Comparison of ENCODE assay signal across 2 cellular contexts in genomic region chr6:148578837-148579236, GRCh38.
TF ChIP-seq lines count a peak whose summit lies in the region.

No MANE protein-coding gene starts in this region.

TF ChIP-seq in GM23338, 12 proteins besides CTCF, POLR2A, EP300 and RAD21 (continued from another document):
- TF ChIP-seq REST (IDR thresholded peaks at IDR 0.05; ENCODE audit: unreplicated experiment) (no peak), ETS1 (IDR thresholded peaks at IDR 0.05) (no peak), CREB1 (CRISPR knock-in tag; IDR thresholded peaks at IDR 0.05; ENCODE audit: low read depth) (no peak), POLR2AphosphoS5 (IDR thresholded peaks at IDR 0.05; ENCODE audit: low read depth) (no peak), ZNF114 (CRISPR knock-in tag; IDR thresholded peaks at IDR 0.05) (no peak), ZNF462 (CRISPR knock-in tag; IDR thresholded peaks at IDR 0.05) (no peak), EZH2phosphoT487 (IDR thresholded peaks at IDR 0.05; ENCODE audit: unreplicated experiment) (no peak), EZH2 (IDR thresholded peaks at IDR 0.05; ENCODE audit: low read depth, unreplicated experiment) (no peak)

TF ChIP-seq in WTC11, 78 proteins besides CTCF, POLR2A, EP300 and RAD21 (continued from another document):
- TF ChIP-seq ARID4B (CRISPR knock-in tag; IDR thresholded peaks at IDR 0.05; ENCODE audit: borderline replicate concordance) (no peak), CREB1 (CRISPR knock-in tag; IDR thresholded peaks at IDR 0.05) (no peak)
